8 cellular contexts compared by ENCODE assay signal in genomic region chr14:31026076-31026394, GRCh38. TPM values are rescaled to one million over a fixed set of nuclear protein-coding genes. Genes with fewer than 3 reads are reported as not detected.
A peak's percentile ranks its signal among the peaks of the same experiment; 100 is the strongest.
DNase-seq lines count a peak whose midpoint lies in the region; ATAC-seq lines count a peak whose summit lies in the region.

Gene STRN3, minus strand, starts transcription at chr14:31026379. Its CDS starts 194 bp downstream, at chr14:31026185.

- peaks cover 41 to 61% (median 53%) of the 10 kb centered on the region in 4 donors for H3K4me1 Mint-ChIP-seq in CD4-positive, CD25-positive, alpha-beta regulatory T cell

- H3K27ac ChIP-seq in CD4-positive, CD25-positive, alpha-beta regulatory T cell (ENCODE audit: insufficient read depth, low read length, poor library complexity, severe bottlenecking) = peak within 1 kb of the TSS; percentile 90
- peak within 1 kb of the TSS; percentile 85 for H3K27ac ChIP-seq in cingulate gyrus (ENCODE audit: low read depth, low read length)

- H3K9me3 ChIP-seq in CD4-positive, CD25-positive, alpha-beta regulatory T cell (ENCODE audit: control insufficient read depth in 2 of 2, low read length in 2 of 2) = no peaks in the 10 kb centered on the region

- peak within 1 kb of the TSS; percentile 97 to 99 (median 99) for H3K4me3 Mint-ChIP-seq in CD4-positive, CD25-positive, alpha-beta regulatory T cell

- ATAC-seq in CD4-positive, CD25-positive, alpha-beta regulatory T cell (ENCODE audit: low read depth in 2 of 2) = peak in 1 of 2 donors; percentile 0
- ATAC-seq in GM18498 (IDR thresholded peaks at IDR 0.05; ENCODE audit: unreplicated experiment) = no peak

- H3K36me3 ChIP-seq in CD4-positive, CD25-positive, alpha-beta regulatory T cell (ENCODE audit: control insufficient read depth, insufficient read depth, low read length) = no peaks in the 10 kb centered on the region

- peak within 1 kb of the TSS; percentile 97 for H3K4me3 ChIP-seq in CD4-positive, CD25-positive, alpha-beta regulatory T cell (ENCODE audit: low read depth, low read length)
- H3K4me3 ChIP-seq in Jurkat, Clone E6-1 (ENCODE audit: low read length) = peak within 1 kb of the TSS; percentile 90

- H3K27me3 ChIP-seq in CD4-positive, CD25-positive, alpha-beta regulatory T cell (ENCODE audit: control insufficient read depth, insufficient read depth, low read length) = no peaks in the 10 kb centered on the region

- H3K27ac Mint-ChIP-seq in CD4-positive, CD25-positive, alpha-beta regulatory T cell = peak within 1 kb of the TSS; percentile 95 to 98 (median 97)

- H3K4me1 ChIP-seq in CD4-positive, CD25-positive, alpha-beta regulatory T cell (ENCODE audit: control insufficient read depth, insufficient read depth, low read length, poor library complexity, severe bottlenecking) = peaks cover 24% of the 10 kb centered on the region

- H3K9me3 Mint-ChIP-seq in CD4-positive, CD25-positive, alpha-beta regulatory T cell = no peaks in the 10 kb centered on the region

- no peaks in the 10 kb centered on the region for H3K27me3 Mint-ChIP-seq in CD4-positive, CD25-positive, alpha-beta regulatory T cell

- no peak for DNase-seq in CD4-positive, CD25-positive, alpha-beta regulatory T cell
- no peak for DNase-seq in Jurkat, Clone E6-1 (ENCODE audit: low read depth, low spot score)
- DNase-seq in mesenteric fat pad (ENCODE audit: low spot score) (no peak), ureter (ENCODE audit: low spot score) (no peak), SIG-M5 treated with dmso at 0.1 percent for 504 hours (lab: John Stamatoyannopoulos, UW; ENCODE audit: unreplicated experiment) (no peak)
- no peak for DNase-seq in activated CD4-positive, alpha-beta T cell treated with anti-CD3 and anti-CD28 coated beads, Interleukin-2, amount 50 U/mL, for 48 hours

- peaks cover 5% of the 10 kb centered on the region for H3K36me3 Mint-ChIP-seq in CD4-positive, CD25-positive, alpha-beta regulatory T cell

RNA-seq across cellular contexts. Expression of gene STRN3, which starts in this region (rescaled TPM):
- total RNA-seq in CD4-positive, CD25-positive, alpha-beta regulatory T cell = 27.1 TPM
- polyA plus RNA-seq in CD4-positive, CD25-positive, alpha-beta regulatory T cell = 1 to 10 TPM; 3.5 to 6.2 (median 4.0) TPM
- polyA plus RNA-seq in Jurkat, Clone E6-1 (2012; ENCODE audit: insufficient read depth, insufficient read length) = 14.2 TPM
- total RNA-seq in mesenteric fat pad (42.0 TPM), ureter (57.6 TPM)
